21 cellular contexts compared by ENCODE assay signal in the genomic region with DNA sequence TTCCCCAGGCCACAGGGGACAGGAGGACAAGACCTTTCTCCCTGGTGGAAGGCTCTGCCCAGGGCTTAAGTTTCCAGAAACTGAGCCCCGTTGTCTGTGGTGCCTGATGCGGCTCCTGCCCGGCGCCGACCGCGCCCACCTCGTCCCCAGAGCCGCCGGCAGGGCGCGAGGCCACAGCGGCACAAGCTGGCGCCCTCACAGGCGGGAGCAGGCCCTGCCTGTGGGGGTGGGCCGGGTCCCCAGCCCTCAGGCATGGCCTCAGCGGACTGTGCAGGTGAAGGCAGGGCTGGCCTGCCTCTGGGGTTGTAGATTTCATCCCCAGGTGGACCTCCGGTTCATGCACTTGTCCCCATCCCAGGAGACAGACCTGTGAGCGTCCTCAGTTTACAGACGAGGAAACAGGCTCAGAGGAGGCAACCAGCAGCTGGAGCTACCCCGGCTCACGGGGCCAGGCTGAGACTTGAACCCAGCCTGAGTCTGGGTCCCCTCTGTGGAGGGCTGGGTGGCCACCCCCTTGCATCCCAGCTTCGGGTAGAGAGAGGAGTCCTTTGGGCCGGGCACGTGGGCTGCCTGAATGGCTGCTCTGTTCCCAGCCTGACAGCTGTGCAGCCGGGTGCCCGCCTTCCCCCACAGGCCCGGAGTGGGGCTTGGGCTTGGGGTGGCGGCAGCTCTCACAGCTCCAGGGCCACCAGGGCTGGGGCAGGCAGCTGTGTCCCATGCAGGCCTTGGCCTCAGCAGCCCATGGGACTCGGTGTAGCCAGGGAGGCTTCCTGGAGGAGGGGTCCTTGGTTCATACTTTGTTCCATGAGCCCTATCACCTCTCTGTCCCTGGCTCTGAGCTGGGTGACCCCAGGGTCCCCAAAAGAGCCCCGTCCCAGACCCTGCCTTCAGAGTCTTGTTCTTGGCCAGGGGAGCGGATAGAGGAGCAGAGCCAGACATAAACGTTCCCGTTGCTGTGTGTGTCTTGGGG. TPM values are rescaled to one million over a fixed set of nuclear protein-coding genes. Genes with fewer than 3 reads are reported as not detected.
DNase-seq lines count a peak whose midpoint lies in the region; ATAC-seq, FAIRE-seq and TF ChIP-seq lines count a peak whose summit lies in the region.
"Had no signal": no experiment of that assay in that cellular context is flagged by ENCODE, and none has a peak within 500 bp of the region (broad histone marks: within the 10 kb centered on the region; RNA-seq: fewer than 3 reads in every experiment).

No MANE protein-coding gene starts in this region.

- peaks cover 4% of the 10 kb centered on the region for H3K36me3 Mint-ChIP-seq in activated CD8-positive, alpha-beta T cell treated with anti-CD3 and anti-CD28 coated beads for 36 hours (ENCODE audit: low read depth)

- no peaks in the 10 kb centered on the region for H3K4me1 Mint-ChIP-seq in activated CD8-positive, alpha-beta T cell treated with anti-CD3 and anti-CD28 coated beads for 36 hours (ENCODE audit: low read depth)
- H3K4me1 Mint-ChIP-seq: activated CD4-positive, alpha-beta T cell treated with anti-CD3 and anti-CD28 coated beads for 36 hours; nephron had no signal

- peak overlapping the region; percentile 44 for H3K9ac ChIP-seq in neuronal stem cell (ENCODE audit: low read depth, low read length, poor library complexity)

- H2BK12ac ChIP-seq in neuronal stem cell (ENCODE audit: low read length), result no peak overlapping the region

- CTCF ChIA-PET in activated CD8-positive, alpha-beta T cell treated with anti-CD3 and anti-CD28 coated beads for 36 hours (lab: Charles Lee), result no interaction called here

- H3K27ac ChIP-seq in neuronal stem cell (replicated peaks; ENCODE audit: low read length), result no peak overlapping the region
- H3K27ac ChIP-seq: hepatocyte, thyroid gland had no signal

- WGBS in neuronal stem cell (ENCODE audit: extremely low coverage in 2 of 2, insufficient read length in 2 of 2, insufficient replicate concordance in 1 of 2), 2 donors, result no CpG with 5 or more reads among the region's 34 CpGs

- no peak overlapping the region for H2BK15ac ChIP-seq in neuronal stem cell (ENCODE audit: low read length)

- peaks cover 0 to 2% (median 0%) of the 10 kb centered on the region in 3 experiments for H3K27me3 ChIP-seq in neuronal stem cell (ENCODE audit: control insufficient read depth in 3 of 3, insufficient read depth in 3 of 3, low read depth in 1 of 3, low read length in 3 of 3)
- H3K27me3 ChIP-seq: hepatocyte, thyroid gland had no signal

- H3K27me3 Mint-ChIP-seq in activated CD8-positive, alpha-beta T cell treated with anti-CD3 and anti-CD28 coated beads for 36 hours, result no peaks in the 10 kb centered on the region
- H3K27me3 Mint-ChIP-seq: activated CD4-positive, alpha-beta T cell treated with anti-CD3 and anti-CD28 coated beads for 36 hours had no signal

- no peak overlapping the region for H2AK5ac ChIP-seq in neuronal stem cell (ENCODE audit: low read depth, low read length)

- H3K9me3 ChIP-seq in neuronal stem cell (replicated peaks in 1 of 2; ENCODE audit: control insufficient read depth in 2 of 2, insufficient read depth in 1 of 2, low read depth in 1 of 2, low read length in 2 of 2), result peaks cover 6 to 8% of the 10 kb centered on the region in 2 donors
- H3K9me3 ChIP-seq: thyroid gland had no signal

- H3K23ac ChIP-seq in neuronal stem cell (ENCODE audit: low read depth, low read length, poor library complexity), result peak overlapping the region; percentile 31

- no peak overlapping the region for H3K4me2 ChIP-seq in neuronal stem cell (ENCODE audit: insufficient read depth, low read length, poor library complexity, severe bottlenecking)
- H3K4me2 ChIP-seq: hepatocyte had no signal

- no peaks in the 10 kb centered on the region for H3K9me3 Mint-ChIP-seq in activated CD8-positive, alpha-beta T cell treated with anti-CD3 and anti-CD28 coated beads for 36 hours
- H3K9me3 Mint-ChIP-seq: nephron had no signal

- no peak overlapping the region for H3K14ac ChIP-seq in neuronal stem cell (ENCODE audit: low read length)

- H3K4me3 ChIP-seq in neuronal stem cell (ENCODE audit: low read length in 2 of 2), result no peak overlapping the region
- H3K4me3 ChIP-seq: hepatocyte, thyroid gland had no signal

- DNase-seq in C1 segment of cervical spinal cord (lab: John Stamatoyannopoulos, UW) (peak in 12 of 14 donors; percentile 21 to 90 (median 73)), frontal cortex (ENCODE audit: low spot score in 2 of 2) (peak; percentile 69 to 83), neuronal stem cell (ENCODE audit: low spot score) (no peak), ureter (ENCODE audit: low spot score) (no peak), COR-L47 (lab: John Stamatoyannopoulos, UW) (no peak), SK-N-DZ (ENCODE audit: low spot score) (no peak)
- no peak for DNase-seq in activated CD8-positive, alpha-beta T cell treated with anti-CD3 and anti-CD28 coated beads for 36 hours
- DNase-seq: activated CD4-positive, alpha-beta T cell treated with anti-CD3 and anti-CD28 coated beads for 36 hours; activated CD8-positive, alpha-beta memory T cell treated with anti-CD3 and anti-CD28 coated beads, Interleukin-2, amount 50 U/mL, for 4 hours; activated gamma-delta T cell; DMS79; kidney; mesendoderm; NCI-H2029 treated with DMSO at 0.1 percent for 48 hours; NCI-H510A; retina; thyroid gland had no signal

- peaks cover 43 to 76% of the 10 kb centered on the region in 2 donors for H3K36me3 ChIP-seq in neuronal stem cell (replicated peaks in 1 of 2; ENCODE audit: control insufficient read depth in 2 of 2, insufficient read depth in 2 of 2, low read length in 2 of 2)

- ATAC-seq in activated CD8-positive, alpha-beta T cell treated with anti-CD3 and anti-CD28 coated beads for 36 hours, result no peak
- no peak for ATAC-seq in GM18870 (IDR thresholded peaks at IDR 0.05; ENCODE audit: unreplicated experiment)
- ATAC-seq: activated CD4-positive, alpha-beta T cell treated with anti-CD3 and anti-CD28 coated beads for 36 hours had no signal

- no peak for TF ChIP-seq CTCF in activated CD8-positive, alpha-beta T cell treated with anti-CD3 and anti-CD28 coated beads for 36 hours (IDR thresholded peaks at IDR 0.05)

- no peak overlapping the region for H2AFZ ChIP-seq in neuronal stem cell (ENCODE audit: low read length)
- H2AFZ ChIP-seq: hepatocyte had no signal

- H2BK120ac ChIP-seq in neuronal stem cell (ENCODE audit: low read depth, low read length), result no peak overlapping the region

- no peaks in the 10 kb centered on the region for H3K4me1 ChIP-seq in neuronal stem cell (ENCODE audit: control insufficient read depth in 2 of 2, insufficient read depth in 1 of 2, low read depth in 1 of 2, low read length in 2 of 2)
- H3K4me1 ChIP-seq: thyroid gland had no signal

- intact Hi-C loops in activated CD8-positive, alpha-beta T cell treated with anti-CD3 and anti-CD28 coated beads for 36 hours (cut with micrococcal nuclease), result no loop called here

- H3K18ac ChIP-seq in neuronal stem cell (ENCODE audit: low read length), result no peak overlapping the region

- H3K27ac Mint-ChIP-seq in activated CD8-positive, alpha-beta T cell treated with anti-CD3 and anti-CD28 coated beads for 36 hours, result peak overlapping the region; percentile 30
- H3K27ac Mint-ChIP-seq: activated CD4-positive, alpha-beta T cell treated with anti-CD3 and anti-CD28 coated beads for 36 hours; nephron had no signal

- no peak overlapping the region for H3K4ac ChIP-seq in neuronal stem cell (ENCODE audit: low read length)

- peaks cover 9% of the 10 kb centered on the region for H3K79me1 ChIP-seq in neuronal stem cell (ENCODE audit: low read depth, low read length)

- H3K4me3 Mint-ChIP-seq in activated CD8-positive, alpha-beta T cell treated with anti-CD3 and anti-CD28 coated beads for 36 hours, result no peak overlapping the region
- H3K4me3 Mint-ChIP-seq: activated CD4-positive, alpha-beta T cell treated with anti-CD3 and anti-CD28 coated beads for 36 hours; nephron had no signal

- H4K91ac ChIP-seq in neuronal stem cell (ENCODE audit: low read depth, low read length, poor library complexity), result no peak overlapping the region

- no peak overlapping the region for H2BK5ac ChIP-seq in neuronal stem cell (ENCODE audit: low read length)

- no peak for FAIRE-seq in frontal cortex (lab: Jason Lieb, UNC)
- FAIRE-seq: colon, kidney had no signal

- no peak overlapping the region for H4K8ac ChIP-seq in neuronal stem cell (ENCODE audit: low read depth, low read length)

- POLR2A ChIA-PET in activated CD8-positive, alpha-beta T cell treated with anti-CD3 and anti-CD28 coated beads for 36 hours (lab: Charles Lee), result interaction anchor here (0.6 to 0.9 kb wide), 2 partner anchors 16 to 51 kb away, joined by 3 read pairs; no protein-coding TSS in a partner anchor

RNA-seq across cellular contexts. Expression of a gene that starts 26.8 kb away (rescaled TPM):
- 10 to 100 TPM; 22.2 TPM for total RNA-seq in activated CD8-positive, alpha-beta T cell treated with anti-CD3 and anti-CD28 coated beads for 36 hours
- total RNA-seq in frontal cortex (22.0 TPM), ureter (27.3 TPM)
- polyA plus RNA-seq in neuronal stem cell (2013, experiment 1 of 2), result 64.0 TPM
- polyA plus RNA-seq in neuronal stem cell (2013, experiment 2 of 2), result 61.2 TPM
- 30.3 and 40.6 TPM in 2 replicates for polyA plus RNA-seq in SK-N-DZ (2014; cell fraction: cytosol; rRNA removed)
- polyA plus RNA-seq in SK-N-DZ (2014; cell fraction: nucleus; rRNA removed), result 24.5 and 26.1 TPM in 2 replicates

RNA-seq across cellular contexts. Expression of a gene that starts 32.4 kb away (rescaled TPM):
- 10 to 100 TPM; 46.6 TPM for total RNA-seq in activated CD8-positive, alpha-beta T cell treated with anti-CD3 and anti-CD28 coated beads for 36 hours
- total RNA-seq in frontal cortex (2.0 TPM), ureter (63.8 TPM)
- 9.3 TPM for polyA plus RNA-seq in neuronal stem cell (2013, experiment 1 of 2)
- polyA plus RNA-seq in neuronal stem cell (2013, experiment 2 of 2), result 10.2 TPM
- 4.6 and 5.5 TPM in 2 replicates for polyA plus RNA-seq in SK-N-DZ (2014; cell fraction: cytosol; rRNA removed)
- 9.8 and 15.6 TPM in 2 replicates for polyA plus RNA-seq in SK-N-DZ (2014; cell fraction: nucleus; rRNA removed)

RNA-seq across cellular contexts. Expression of a gene that starts 49.1 kb away (rescaled TPM):
- total RNA-seq in activated CD8-positive, alpha-beta T cell treated with anti-CD3 and anti-CD28 coated beads for 36 hours, result 1,000 to 10,000 TPM; 3,533 to 3,625 TPM
- 2,434 TPM for total RNA-seq in frontal cortex
- 2,427 TPM for polyA plus RNA-seq in neuronal stem cell (2013, experiment 1 of 2)
- polyA plus RNA-seq in neuronal stem cell (2013, experiment 2 of 2), result 2,458 TPM
- total RNA-seq in ureter, result 2,169 TPM
- polyA plus RNA-seq in SK-N-DZ (2014; cell fraction: cytosol; rRNA removed), result 1,360 and 1,587 TPM in 2 replicates
- polyA plus RNA-seq in SK-N-DZ (2014; cell fraction: nucleus; rRNA removed), result 489 and 627 TPM in 2 replicates

Comparison
In these comparisons a context has a peak if more than half of its experiments do, and no peak if none do; other contexts are left out.
1. DNase-seq: peak in C1 segment of cervical spinal cord (12 of 14) and frontal cortex (2 of 2); none in activated CD8-positive, alpha-beta T cell treated with anti-CD3 and anti-CD28 coated beads for 36 hours (single experiment), neuronal stem cell (single experiment), ureter (single experiment), COR-L47 (single experiment) and SK-N-DZ (single experiment).
2. RNA of a gene that starts 32.4 kb away (total RNA-seq): 63.8 TPM in ureter (single experiment) and 46.6 TPM in activated CD8-positive, alpha-beta T cell treated with anti-CD3 and anti-CD28 coated beads for 36 hours; 2.0 TPM in frontal cortex (single experiment); every median in the first group is over 10 times any median in the second.